In genomic region chr4:65665951-65666523, GRCh38 we compare ENCODE assay signal across 17 cellular contexts. TPM values are rescaled to one million over a fixed set of nuclear protein-coding genes. Genes with fewer than 3 reads are reported as not detected.
DNase-seq lines count a peak whose midpoint lies in the region; TF ChIP-seq lines count a peak whose summit lies in the region.
"Had no signal": no experiment of that assay in that cellular context is flagged by ENCODE, and none has a peak within 500 bp of the region (broad histone marks: within the 10 kb centered on the region; RNA-seq: fewer than 3 reads in every experiment).

No MANE protein-coding gene starts in this region.

- no peak overlapping the region for H3K27ac Mint-ChIP-seq in activated naive CD8-positive, alpha-beta T cell treated with anti-CD3 and anti-CD28 coated beads for 36 hours

- H3K4me3 ChIP-seq in fibroblast of mammary gland (ENCODE audit: control insufficient read depth, low read depth, low read length) (no peak overlapping the region), coronary artery (no peak overlapping the region)
- H3K4me3 ChIP-seq: breast epithelium, spleen, suprapubic skin had no signal

- no peak for TF ChIP-seq CTCF in fibroblast of mammary gland (conservative IDR thresholded peaks at IDR 0.05; ENCODE audit: control insufficient read depth, insufficient read depth, low read depth, low read length)
- no peak for TF ChIP-seq CTCF in coronary artery (IDR thresholded peaks at IDR 0.05)

- no peak overlapping the region for H3K27ac ChIP-seq in coronary artery
- H3K27ac ChIP-seq: breast epithelium, spleen, suprapubic skin had no signal

- H3K27me3 Mint-ChIP-seq in activated naive CD8-positive, alpha-beta T cell treated with anti-CD3 and anti-CD28 coated beads for 36 hours, result peaks cover 44% of the 10 kb centered on the region

- DNase-seq in DMS53 (lab: John Stamatoyannopoulos, UW) (peak; percentile 22), HuH-7 (ENCODE audit: low spot score) (peak; percentile 55), NCI-H345 treated with DMSO at 0.1 percent for 48 hours (lab: John Stamatoyannopoulos, UW; ENCODE audit: unreplicated experiment) (peak; percentile 21), fibroblast of mammary gland (ENCODE audit: low read depth) (peak; percentile 6), coronary artery (ENCODE audit: low spot score) (no peak), NCI-H2029 (lab: John Stamatoyannopoulos, UW) (no peak), occipital lobe (lab: John Stamatoyannopoulos, UW) (no peak)
- no peak for DNase-seq in activated naive CD8-positive, alpha-beta T cell treated with anti-CD3 and anti-CD28 coated beads for 36 hours
- DNase-seq: activated CD4-positive, alpha-beta T cell treated with anti-CD3 and anti-CD28 coated beads, Interleukin-2, amount 50 U/mL, for 1 hour; C1 segment of cervical spinal cord; Kasumi-1; spleen; T-helper 1 cell had no signal

- H3K36me3 Mint-ChIP-seq in activated naive CD8-positive, alpha-beta T cell treated with anti-CD3 and anti-CD28 coated beads for 36 hours, result peaks cover 3% of the 10 kb centered on the region

- H3K4me1 Mint-ChIP-seq in activated naive CD8-positive, alpha-beta T cell treated with anti-CD3 and anti-CD28 coated beads for 36 hours, result peaks cover 9% of the 10 kb centered on the region

- H3K4me3 Mint-ChIP-seq in activated naive CD8-positive, alpha-beta T cell treated with anti-CD3 and anti-CD28 coated beads for 36 hours, result no peak overlapping the region
- H3K4me3 Mint-ChIP-seq: neural crest cell had no signal

- H3K9me3 Mint-ChIP-seq in activated naive CD8-positive, alpha-beta T cell treated with anti-CD3 and anti-CD28 coated beads for 36 hours, result no peaks in the 10 kb centered on the region
- H3K9me3 Mint-ChIP-seq: neural crest cell had no signal

RNA-seq across cellular contexts. Expression of gene EPHA5, which starts 4.3 kb away (rescaled TPM):
- not detected for total RNA-seq in activated naive CD8-positive, alpha-beta T cell treated with anti-CD3 and anti-CD28 coated beads for 36 hours
- total RNA-seq in occipital lobe, result 198 TPM
- total RNA-seq: OCI-LY7 had no signal

Comparison
In these comparisons a context has a peak if more than half of its experiments do, and no peak if none do; other contexts are left out.
1. DNase-seq: peak in DMS53 (single experiment), HuH-7 (single experiment), NCI-H345 treated with DMSO at 0.1 percent for 48 hours (single experiment) and fibroblast of mammary gland (single experiment); none in coronary artery (single experiment), activated naive CD8-positive, alpha-beta T cell treated with anti-CD3 and anti-CD28 coated beads for 36 hours (single experiment), NCI-H2029 (single experiment) and occipital lobe (single experiment).
2. RNA of gene EPHA5, which starts 4.3 kb away (total RNA-seq): 198 TPM in occipital lobe (single experiment); not detected in activated naive CD8-positive, alpha-beta T cell treated with anti-CD3 and anti-CD28 coated beads for 36 hours; every median in the first group is over 100 times any median in the second.